ENCODE assay signal across 1 cellular context in the genomic region with DNA sequence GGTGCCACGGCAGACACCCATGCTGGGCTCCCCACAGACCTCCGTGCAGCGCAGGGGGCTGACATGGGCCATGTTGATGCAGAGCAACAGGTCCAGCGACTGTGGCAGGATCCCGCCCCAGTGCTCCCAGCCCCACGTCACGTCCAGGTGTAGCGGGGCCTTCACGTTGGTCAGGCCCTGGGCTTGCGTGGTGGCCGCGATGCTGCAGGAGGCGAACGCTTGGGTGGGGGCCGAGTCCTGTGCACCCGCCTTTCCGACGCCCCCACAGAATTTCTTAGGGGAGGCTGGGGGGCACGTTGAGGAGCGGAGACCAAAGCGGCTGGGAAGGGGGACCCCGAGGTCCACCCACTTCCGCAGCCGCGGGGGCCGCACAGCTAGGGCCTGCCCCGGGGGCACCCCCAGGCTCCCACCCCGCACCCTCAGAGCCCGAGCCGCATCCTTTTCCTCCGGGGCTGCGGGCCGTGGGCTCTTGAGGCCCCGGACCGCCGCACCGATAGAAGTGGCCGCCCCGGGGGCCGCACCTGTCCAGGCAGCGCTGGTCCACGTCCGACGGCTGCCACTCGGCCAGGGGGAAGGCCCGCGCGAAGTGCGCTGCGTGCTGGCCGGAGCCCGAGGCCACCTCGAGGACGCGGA.
TF ChIP-seq lines count a peak whose summit lies in the region.

No MANE protein-coding gene starts in this region.

TF ChIP-seq in GM12878, 131 proteins besides CTCF, POLR2A, EP300 and RAD21:
- TF ChIP-seq MTA3 (IDR thresholded peaks at IDR 0.05; ENCODE audit: borderline replicate concordance, low read length) (no peak), SMAD5 (IDR thresholded peaks at IDR 0.05; ENCODE audit: low read depth) (no peak), EGR1 (IDR thresholded peaks at IDR 0.05; ENCODE audit: borderline replicate concordance in 1 of 2, low read depth in 2 of 2, low read length in 2 of 2) (peak in 1 of 2 experiments; percentile 13; a peak in 1 of 3 replicates), GATAD2B (conservative IDR thresholded peaks at IDR 0.05; ENCODE audit: low read depth) (peak; percentile 95; the same call in 1 of the 2 replicates), ZNF217 (IDR thresholded peaks at IDR 0.05) (peak; percentile 44; the same call in 1 of the 2 replicates)
